ENCODE assay signal across 34 cellular contexts in genomic region chr6:20234136-20234535, GRCh38.
"Had no signal": no experiment of that assay in that cellular context is flagged by ENCODE, and none has a peak within 500 bp of the region (broad histone marks: within the 10 kb centered on the region; RNA-seq: fewer than 3 reads in every experiment).

No MANE protein-coding gene starts in this region.

- H3K4me3 ChIP-seq: Peyer's patch had no signal

- DNase-seq: activated B cell treated with CpG ODN at 0.5 μM for 24 hours; activated CD4-positive, alpha-beta memory T cell treated with anti-CD3 and anti-CD28 coated beads for 36 hours; activated CD4-positive, alpha-beta T cell treated with anti-CD3 and anti-CD28 coated beads for 4 hours; activated CD4-positive, alpha-beta T cell treated with anti-CD3 and anti-CD28 coated beads, Interleukin-2, amount 50 U/mL, for 1 hour; activated CD4-positive, CD25-positive, alpha-beta regulatory T cell treated with anti-CD3 and anti-CD28 coated beads, Interleukin-2, amount 50 U/mL, for 72 hours; activated CD8-positive, alpha-beta memory T cell treated with anti-CD3 and anti-CD28 coated beads, Interleukin-2, amount 50 U/mL, for 4 hours; activated gamma-delta T cell treated with Interleukin-2 at 50 U/mL for 16 hours; activated naive CD4-positive, alpha-beta T cell treated with anti-CD3 and anti-CD28 coated beads for 36 hours; activated T-cell treated with anti-CD3 and anti-CD28 coated beads for 4 hours; activated T-cell treated with anti-CD3 and anti-CD28 coated beads, Interleukin-2, amount 50 U/mL, for 4 hours; anterior cingulate cortex; caudate nucleus; cerebellar nuclear complex; NCI-H1105; NCI-H1436; NCI-H1694; NCI-H1930; NCI-H2081 treated with DMSO at 0.1 percent for 48 hours; NCI-H226; NCI-H446 treated with DMSO at 0.1 percent for 48 hours; NCI-H524; NCI-H69; NK-92 treated with Interleukin-12 subunit alpha and Interleukin-12 subunit beta, amount 100 ng/mL, for 24 hours; PC-3; Peyer's patch; SW 1271; T-helper 1 cell; T-helper 2 cell; T-helper 9 cell had no signal

- H3K36me3 ChIP-seq: Peyer's patch had no signal

- H3K27ac ChIP-seq: Peyer's patch, RWPE1, VCaP had no signal

- H3K27me3 ChIP-seq: Peyer's patch had no signal

- FAIRE-seq: bronchial epithelial cell had no signal

- ATAC-seq: activated naive CD4-positive, alpha-beta T cell treated with anti-CD3 and anti-CD28 coated beads, Interleukin-2, amount 50 U/mL, for 72 hours; activated T-cell treated with anti-CD3 and anti-CD28 coated beads, Interleukin-2, amount 50 U/mL, for 4 hours; PC-3; Right ventricle myocardium inferior had no signal

- H3K9me3 ChIP-seq: Peyer's patch had no signal
